In the genomic region with DNA sequence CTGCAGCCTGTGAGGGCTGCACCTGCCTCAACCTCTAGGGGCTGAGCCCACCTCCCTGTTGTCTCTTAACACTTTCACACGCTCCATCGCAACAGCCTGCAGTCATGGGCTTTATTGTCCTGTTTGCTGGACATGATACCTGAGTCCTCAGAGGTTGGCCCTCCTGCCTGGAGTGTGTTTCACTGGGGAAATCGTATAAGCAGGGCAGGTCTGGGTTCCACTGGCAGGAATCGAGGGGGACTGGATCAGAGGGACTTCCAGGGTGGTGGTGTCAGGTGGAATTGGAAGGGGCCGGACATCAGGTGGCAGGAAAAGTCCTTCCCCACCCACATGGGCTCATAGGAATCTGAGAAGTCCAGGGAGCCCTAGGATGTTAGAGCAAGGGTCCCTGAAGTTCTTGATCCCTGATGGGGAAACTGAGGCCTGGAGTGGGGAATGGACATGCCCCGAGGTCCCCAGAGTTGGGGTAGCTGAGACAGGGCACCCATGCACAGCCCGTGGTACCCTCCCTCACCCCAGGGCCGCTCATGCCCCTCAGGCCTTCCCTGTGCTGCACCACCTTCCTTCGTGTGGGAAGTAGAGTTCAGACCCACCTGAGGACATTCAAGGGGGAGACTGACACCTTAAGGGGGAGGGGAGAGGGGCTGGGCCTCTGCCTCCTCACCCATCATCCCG, we compare ENCODE assay signal across 11 cellular contexts.
DNase-seq lines count a peak whose midpoint lies in the region; ATAC-seq and TF ChIP-seq lines count a peak whose summit lies in the region.
"Had no signal": no experiment of that assay in that cellular context is flagged by ENCODE, and none has a peak within 500 bp of the region (broad histone marks: within the 10 kb centered on the region; RNA-seq: fewer than 3 reads in every experiment).

No MANE protein-coding gene starts in this region.

- POLR2A ChIA-PET in activated naive CD8-positive, alpha-beta T cell treated with anti-CD3 and anti-CD28 coated beads, Interleukin-2, amount 10 ng/mL, durations not matched to agents 7 days and 5 days (lab: Charles Lee) = interaction anchor here (0.5 to 9.8 kb wide), 11 partner anchors 11 to 88 kb away, joined by 3 to 346 read pairs (median 28); partner anchors contain the start of gene PIK3CD

- H3K4me3 ChIP-seq in DND-41 (ENCODE audit: low read depth in 1 of 2, low read length in 2 of 2) = peak overlapping the region in 1 of 2 experiments; percentile 77; a peak in 2 of 4 replicates
- H3K4me3 ChIP-seq in HL-60 (replicated peaks; ENCODE audit: insufficient read depth, low read length) = no peak overlapping the region
- no peak overlapping the region for H3K4me3 ChIP-seq in neutrophil (ENCODE audit: low read depth in 1 of 2, low read length in 1 of 2)
- H3K4me3 ChIP-seq in uterus = no peak overlapping the region
- H3K4me3 ChIP-seq: hepatocyte had no signal

- intact Hi-C loops in uterus (cut with DNase I; ENCODE audit: low total_unique reads) = no loop called here

- H3K4me1 ChIP-seq in DND-41 (ENCODE audit: insufficient read depth, low read length) (peaks cover 57% of the 10 kb centered on the region), neutrophil (ENCODE audit: control insufficient read depth in 1 of 2, insufficient read depth in 1 of 2, low read depth in 1 of 2, low read length in 1 of 2) (peaks cover 6 to 19% of the 10 kb centered on the region in 2 experiments), uterus (no peaks in the 10 kb centered on the region)

- peak overlapping the region; percentile 99 for H3K27ac Mint-ChIP-seq in activated naive CD8-positive, alpha-beta T cell treated with anti-CD3 and anti-CD28 coated beads, Interleukin-2, amount 10 ng/mL, durations not matched to agents 7 days and 5 days

- peak overlapping the region; percentile 96 for H3K27ac ChIP-seq in DND-41 (ENCODE audit: low read length)
- peak overlapping the region; percentile 80 for H3K27ac ChIP-seq in HL-60 (replicated peaks)
- H3K27ac ChIP-seq in neutrophil = peak overlapping the region; percentile 81
- peak overlapping the region in 1 of 2 donors; percentile 50 for H3K27ac ChIP-seq in uterus
- H3K27ac ChIP-seq: hepatocyte had no signal

- H3K4me3 Mint-ChIP-seq in activated naive CD8-positive, alpha-beta T cell treated with anti-CD3 and anti-CD28 coated beads, Interleukin-2, amount 10 ng/mL, durations not matched to agents 7 days and 5 days = peak overlapping the region; percentile 95

- H3K4me1 Mint-ChIP-seq in activated naive CD8-positive, alpha-beta T cell treated with anti-CD3 and anti-CD28 coated beads, Interleukin-2, amount 10 ng/mL, durations not matched to agents 7 days and 5 days = peaks cover 49% of the 10 kb centered on the region

- H3K9me3 Mint-ChIP-seq in activated naive CD8-positive, alpha-beta T cell treated with anti-CD3 and anti-CD28 coated beads, Interleukin-2, amount 10 ng/mL, durations not matched to agents 7 days and 5 days = no peaks in the 10 kb centered on the region

- H3K9me3 ChIP-seq in DND-41 (ENCODE audit: insufficient read depth, low read length, severe bottlenecking) (no peaks in the 10 kb centered on the region), neutrophil (peaks cover 11% of the 10 kb centered on the region), uterus (peaks cover 0 to 2% of the 10 kb centered on the region in 2 donors)

- DNase-seq in DND-41 = no peak
- DNase-seq in HL-60 (ENCODE audit: low read depth in 1 of 2, low spot score in 1 of 2) = no peak
- DNase-seq in activated naive CD8-positive, alpha-beta T cell treated with anti-CD3 and anti-CD28 coated beads, Interleukin-2, amount 10 ng/mL, durations not matched to agents 7 days and 5 days = no peak
- DNase-seq in epidermal melanocyte (ENCODE audit: insufficient read length, low spot score) = no peak
- no peak for DNase-seq in uterus
- no peak for DNase-seq in GM10266 (ENCODE audit: extremely low spot score)
- DNase-seq: DMS79, NCI-H2081, SHP77 treated with DMSO at 0.1 percent for 48 hours had no signal

- H4K20me1 ChIP-seq in DND-41 (ENCODE audit: insufficient read depth, low read length) = 0 out of 2 replicates have a peak, but pooled peaks cover 6% of the 10 kb centered on the region

- peak overlapping the region; percentile 26 for H2AFZ ChIP-seq in DND-41 (ENCODE audit: low read depth, low read length)
- H2AFZ ChIP-seq: hepatocyte had no signal

- peak; percentile 54 for TF ChIP-seq CTCF in DND-41 (IDR thresholded peaks at IDR 0.05; ENCODE audit: borderline replicate concordance, extremely low read depth, low read length, poor library complexity, severe bottlenecking)
- TF ChIP-seq CTCF in HL-60 (IDR thresholded peaks at IDR 0.05; ENCODE audit: insufficient read depth, low read length) = no peak
- TF ChIP-seq CTCF in neutrophil (IDR thresholded peaks at IDR 0.05) = no peak
- no peak for TF ChIP-seq CTCF in uterus (IDR thresholded peaks at IDR 0.05)
- no peak for TF ChIP-seq CTCF in GM10266 (IDR thresholded peaks at IDR 0.05; ENCODE audit: control insufficient read depth, insufficient read depth, low read depth, missing control alignments)

- H3K36me3 ChIP-seq in DND-41 (ENCODE audit: insufficient read depth, low read length) (peaks cover 89% of the 10 kb centered on the region), neutrophil (peaks cover 100% of the 10 kb centered on the region), uterus (no peaks in the 10 kb centered on the region)

- H3K9ac ChIP-seq in DND-41 (ENCODE audit: low read depth, low read length) = peak overlapping the region; percentile 94

- ATAC-seq in DND-41 (ENCODE audit: insufficient read depth, low read depth) = no peak
- no peak for ATAC-seq in activated naive CD8-positive, alpha-beta T cell treated with anti-CD3 and anti-CD28 coated beads, Interleukin-2, amount 10 ng/mL, durations not matched to agents 7 days and 5 days (ENCODE audit: low read depth)

- H3K36me3 Mint-ChIP-seq in activated naive CD8-positive, alpha-beta T cell treated with anti-CD3 and anti-CD28 coated beads, Interleukin-2, amount 10 ng/mL, durations not matched to agents 7 days and 5 days = peaks cover 60% of the 10 kb centered on the region

- H3K27me3 ChIP-seq in DND-41 (ENCODE audit: insufficient read depth, low read length, poor library complexity) (no peaks in the 10 kb centered on the region), HL-60 (ENCODE audit: insufficient read depth, poor library complexity, severe bottlenecking) (no peaks in the 10 kb centered on the region), neutrophil (no peaks in the 10 kb centered on the region), uterus (no peaks in the 10 kb centered on the region)
- H3K27me3 ChIP-seq: hepatocyte had no signal

- H3K27me3 Mint-ChIP-seq in activated naive CD8-positive, alpha-beta T cell treated with anti-CD3 and anti-CD28 coated beads, Interleukin-2, amount 10 ng/mL, durations not matched to agents 7 days and 5 days = no peaks in the 10 kb centered on the region

- H3K4me2 ChIP-seq in DND-41 (ENCODE audit: insufficient read depth, low read length) = peak overlapping the region; percentile 96
- H3K4me2 ChIP-seq: hepatocyte had no signal

- peaks cover 45% of the 10 kb centered on the region for H3K79me2 ChIP-seq in DND-41 (ENCODE audit: insufficient read depth, low read length)
- H3K79me2 ChIP-seq: hepatocyte had no signal

- no peak for TF ChIP-seq POLR2A in uterus (IDR thresholded peaks at IDR 0.05)
